ENCODE assay signal across 7 cellular contexts in genomic region chr1:46947706-46948105, GRCh38. TPM values are rescaled to one million over a fixed set of nuclear protein-coding genes. Genes with fewer than 3 reads are reported as not detected.
"Had no signal": no experiment of that assay in that cellular context is flagged by ENCODE, and none has a peak within 500 bp of the region (broad histone marks: within the 10 kb centered on the region; RNA-seq: fewer than 3 reads in every experiment).

No MANE protein-coding gene starts in this region.

RNA-seq across cellular contexts. Expression of gene CYP4A11, which starts 6.4 kb away (rescaled TPM):
- total RNA-seq: LHCN-M2, OCI-LY7, PC-9, Right ventricle myocardium inferior, RPMI7951, SJCRH30, SK-MEL-5 had no signal
